Comparison of ENCODE assay signal across 1 cellular context in genomic region chr5:6734243-6734695, GRCh38.
TF ChIP-seq lines count a peak whose summit lies in the region.

No MANE protein-coding gene starts in this region.

TF ChIP-seq in HepG2, 621 proteins besides CTCF, POLR2A, EP300 and RAD21 (continued from another document):
- TF ChIP-seq ZNF407 (CRISPR knock-in tag; IDR thresholded peaks at IDR 0.05; ENCODE audit: not compliant biosample characterization), result no peak
